Comparison of ENCODE assay signal across 1 cellular context in genomic region chr19:19372656-19373416, GRCh38.
TF ChIP-seq lines count a peak whose summit lies in the region.

No MANE protein-coding gene starts in this region.

TF ChIP-seq in HepG2, 621 proteins besides CTCF, POLR2A, EP300 and RAD21 (continued from another document and continues in another):
- 0 out of 2 replicates have a peak, but pooled peaks have one; percentile 53 for TF ChIP-seq ERF (CRISPR knock-in tag; IDR thresholded peaks at IDR 0.05)
- TF ChIP-seq, protein P1, sequence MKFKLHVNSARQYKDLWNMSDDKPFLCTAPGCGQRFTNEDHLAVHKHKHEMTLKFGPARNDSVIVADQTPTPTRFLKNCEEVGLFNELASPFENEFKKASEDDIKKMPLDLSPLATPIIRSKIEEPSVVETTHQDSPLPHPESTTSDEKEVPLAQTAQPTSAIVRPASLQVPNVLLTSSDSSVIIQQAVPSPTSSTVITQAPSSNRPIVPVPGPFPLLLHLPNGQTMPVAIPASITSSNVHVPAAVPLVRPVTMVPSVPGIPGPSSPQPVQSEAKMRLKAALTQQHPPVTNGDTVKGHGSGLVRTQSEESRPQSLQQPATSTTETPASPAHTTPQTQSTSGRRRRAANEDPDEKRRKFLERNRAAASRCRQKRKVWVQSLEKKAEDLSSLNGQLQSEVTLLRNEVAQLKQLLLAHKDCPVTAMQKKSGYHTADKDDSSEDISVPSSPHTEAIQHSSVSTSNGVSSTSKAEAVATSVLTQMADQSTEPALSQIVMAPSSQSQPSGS (CRISPR knock-in tag; IDR thresholded peaks at IDR 0.05), result peak; percentile 14; the same call in 1 of the 2 replicates
- TF ChIP-seq MLLT10 (CRISPR knock-in tag; IDR thresholded peaks at IDR 0.05), result no peak
- no peak for TF ChIP-seq HMG20B (CRISPR knock-in tag; conservative IDR thresholded peaks at IDR 0.05)
- peak; percentile 48; the same call in 1 of the 2 replicates for TF ChIP-seq TAF1 (CRISPR knock-in tag; IDR thresholded peaks at IDR 0.05)
- TF ChIP-seq CCDC6 (CRISPR knock-in tag; IDR thresholded peaks at IDR 0.05), result no peak
- TF ChIP-seq KLF12 (CRISPR knock-in tag; IDR thresholded peaks at IDR 0.05; ENCODE audit: borderline replicate concordance), result no peak
- no peak for TF ChIP-seq ZNF782 (CRISPR knock-in tag; IDR thresholded peaks at IDR 0.05; ENCODE audit: borderline replicate concordance)
- TF ChIP-seq ZNF747 (CRISPR knock-in tag; IDR thresholded peaks at IDR 0.05; ENCODE audit: borderline replicate concordance), result 0 out of 2 replicates have a peak, but pooled peaks have one; percentile 32
- TF ChIP-seq ARID3A (IDR thresholded peaks at IDR 0.05; ENCODE audit: low read depth, low read length), result 0 out of 2 replicates have a peak, but pooled peaks have one; percentile 50
- TF ChIP-seq ZNF292 (CRISPR knock-in tag; IDR thresholded peaks at IDR 0.05; ENCODE audit: borderline replicate concordance, low read depth), result no peak
- TF ChIP-seq, protein P2, sequence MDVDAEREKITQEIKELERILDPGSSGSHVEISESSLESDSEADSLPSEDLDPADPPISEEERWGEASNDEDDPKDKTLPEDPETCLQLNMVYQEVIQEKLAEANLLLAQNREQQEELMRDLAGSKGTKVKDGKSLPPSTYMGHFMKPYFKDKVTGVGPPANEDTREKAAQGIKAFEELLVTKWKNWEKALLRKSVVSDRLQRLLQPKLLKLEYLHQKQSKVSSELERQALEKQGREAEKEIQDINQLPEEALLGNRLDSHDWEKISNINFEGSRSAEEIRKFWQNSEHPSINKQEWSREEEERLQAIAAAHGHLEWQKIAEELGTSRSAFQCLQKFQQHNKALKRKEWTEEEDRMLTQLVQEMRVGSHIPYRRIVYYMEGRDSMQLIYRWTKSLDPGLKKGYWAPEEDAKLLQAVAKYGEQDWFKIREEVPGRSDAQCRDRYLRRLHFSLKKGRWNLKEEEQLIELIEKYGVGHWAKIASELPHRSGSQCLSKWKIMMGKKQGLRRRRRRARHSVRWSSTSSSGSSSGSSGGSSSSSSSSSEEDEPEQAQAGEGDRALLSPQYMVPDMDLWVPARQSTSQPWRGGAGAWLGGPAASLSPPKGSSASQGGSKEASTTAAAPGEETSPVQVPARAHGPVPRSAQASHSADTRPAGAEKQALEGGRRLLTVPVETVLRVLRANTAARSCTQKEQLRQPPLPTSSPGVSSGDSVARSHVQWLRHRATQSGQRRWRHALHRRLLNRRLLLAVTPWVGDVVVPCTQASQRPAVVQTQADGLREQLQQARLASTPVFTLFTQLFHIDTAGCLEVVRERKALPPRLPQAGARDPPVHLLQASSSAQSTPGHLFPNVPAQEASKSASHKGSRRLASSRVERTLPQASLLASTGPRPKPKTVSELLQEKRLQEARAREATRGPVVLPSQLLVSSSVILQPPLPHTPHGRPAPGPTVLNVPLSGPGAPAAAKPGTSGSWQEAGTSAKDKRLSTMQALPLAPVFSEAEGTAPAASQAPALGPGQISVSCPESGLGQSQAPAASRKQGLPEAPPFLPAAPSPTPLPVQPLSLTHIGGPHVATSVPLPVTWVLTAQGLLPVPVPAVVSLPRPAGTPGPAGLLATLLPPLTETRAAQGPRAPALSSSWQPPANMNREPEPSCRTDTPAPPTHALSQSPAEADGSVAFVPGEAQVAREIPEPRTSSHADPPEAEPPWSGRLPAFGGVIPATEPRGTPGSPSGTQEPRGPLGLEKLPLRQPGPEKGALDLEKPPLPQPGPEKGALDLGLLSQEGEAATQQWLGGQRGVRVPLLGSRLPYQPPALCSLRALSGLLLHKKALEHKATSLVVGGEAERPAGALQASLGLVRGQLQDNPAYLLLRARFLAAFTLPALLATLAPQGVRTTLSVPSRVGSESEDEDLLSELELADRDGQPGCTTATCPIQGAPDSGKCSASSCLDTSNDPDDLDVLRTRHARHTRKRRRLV (CRISPR knock-in tag; IDR thresholded peaks at IDR 0.05), result 0 out of 2 replicates have a peak, but pooled peaks have one; percentile 55
- TF ChIP-seq ETV5 (CRISPR knock-in tag; IDR thresholded peaks at IDR 0.05; ENCODE audit: borderline replicate concordance), result peak; percentile 91
- TF ChIP-seq, protein P3, sequence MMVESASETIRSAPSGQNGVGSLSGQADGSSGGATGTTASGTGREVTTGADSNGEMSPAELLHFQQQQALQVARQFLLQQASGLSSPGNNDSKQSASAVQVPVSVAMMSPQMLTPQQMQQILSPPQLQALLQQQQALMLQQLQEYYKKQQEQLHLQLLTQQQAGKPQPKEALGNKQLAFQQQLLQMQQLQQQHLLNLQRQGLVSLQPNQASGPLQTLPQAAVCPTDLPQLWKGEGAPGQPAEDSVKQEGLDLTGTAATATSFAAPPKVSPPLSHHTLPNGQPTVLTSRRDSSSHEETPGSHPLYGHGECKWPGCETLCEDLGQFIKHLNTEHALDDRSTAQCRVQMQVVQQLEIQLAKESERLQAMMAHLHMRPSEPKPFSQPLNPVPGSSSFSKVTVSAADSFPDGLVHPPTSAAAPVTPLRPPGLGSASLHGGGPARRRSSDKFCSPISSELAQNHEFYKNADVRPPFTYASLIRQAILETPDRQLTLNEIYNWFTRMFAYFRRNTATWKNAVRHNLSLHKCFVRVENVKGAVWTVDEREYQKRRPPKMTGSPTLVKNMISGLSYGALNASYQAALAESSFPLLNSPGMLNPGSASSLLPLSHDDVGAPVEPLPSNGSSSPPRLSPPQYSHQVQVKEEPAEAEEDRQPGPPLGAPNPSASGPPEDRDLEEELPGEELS (CRISPR knock-in tag; IDR thresholded peaks at IDR 0.05), result 0 out of 2 replicates have a peak, but pooled peaks have one; percentile 34
- TF ChIP-seq MYC (CRISPR knock-in tag; IDR thresholded peaks at IDR 0.05; ENCODE audit: borderline replicate concordance), result no peak
- no peak for TF ChIP-seq ZNF225 (CRISPR knock-in tag; IDR thresholded peaks at IDR 0.05)
- no peak for TF ChIP-seq ZNF816 (CRISPR knock-in tag; IDR thresholded peaks at IDR 0.05; ENCODE audit: borderline replicate concordance)
- peak; percentile 47 for TF ChIP-seq ASH2L (IDR thresholded peaks at IDR 0.05; ENCODE audit: insufficient read length, low read depth, low read length)
- TF ChIP-seq, protein P4, sequence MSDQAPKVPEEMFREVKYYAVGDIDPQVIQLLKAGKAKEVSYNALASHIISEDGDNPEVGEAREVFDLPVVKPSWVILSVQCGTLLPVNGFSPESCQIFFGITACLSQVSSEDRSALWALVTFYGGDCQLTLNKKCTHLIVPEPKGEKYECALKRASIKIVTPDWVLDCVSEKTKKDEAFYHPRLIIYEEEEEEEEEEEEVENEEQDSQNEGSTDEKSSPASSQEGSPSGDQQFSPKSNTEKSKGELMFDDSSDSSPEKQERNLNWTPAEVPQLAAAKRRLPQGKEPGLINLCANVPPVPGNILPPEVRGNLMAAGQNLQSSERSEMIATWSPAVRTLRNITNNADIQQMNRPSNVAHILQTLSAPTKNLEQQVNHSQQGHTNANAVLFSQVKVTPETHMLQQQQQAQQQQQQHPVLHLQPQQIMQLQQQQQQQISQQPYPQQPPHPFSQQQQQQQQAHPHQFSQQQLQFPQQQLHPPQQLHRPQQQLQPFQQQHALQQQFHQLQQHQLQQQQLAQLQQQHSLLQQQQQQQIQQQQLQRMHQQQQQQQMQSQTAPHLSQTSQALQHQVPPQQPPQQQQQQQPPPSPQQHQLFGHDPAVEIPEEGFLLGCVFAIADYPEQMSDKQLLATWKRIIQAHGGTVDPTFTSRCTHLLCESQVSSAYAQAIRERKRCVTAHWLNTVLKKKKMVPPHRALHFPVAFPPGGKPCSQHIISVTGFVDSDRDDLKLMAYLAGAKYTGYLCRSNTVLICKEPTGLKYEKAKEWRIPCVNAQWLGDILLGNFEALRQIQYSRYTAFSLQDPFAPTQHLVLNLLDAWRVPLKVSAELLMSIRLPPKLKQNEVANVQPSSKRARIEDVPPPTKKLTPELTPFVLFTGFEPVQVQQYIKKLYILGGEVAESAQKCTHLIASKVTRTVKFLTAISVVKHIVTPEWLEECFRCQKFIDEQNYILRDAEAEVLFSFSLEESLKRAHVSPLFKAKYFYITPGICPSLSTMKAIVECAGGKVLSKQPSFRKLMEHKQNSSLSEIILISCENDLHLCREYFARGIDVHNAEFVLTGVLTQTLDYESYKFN (CRISPR knock-in tag; conservative IDR thresholded peaks at IDR 0.05), result peak; percentile 84
- no peak for TF ChIP-seq ZNF784 (CRISPR knock-in tag; IDR thresholded peaks at IDR 0.05; ENCODE audit: borderline replicate concordance)
- no peak for TF ChIP-seq ZNF496 (CRISPR knock-in tag; IDR thresholded peaks at IDR 0.05; ENCODE audit: insufficient replicate concordance)
- no peak for TF ChIP-seq RXRA (CRISPR knock-in tag; IDR thresholded peaks at IDR 0.05)
- TF ChIP-seq KAT8 (CRISPR knock-in tag; IDR thresholded peaks at IDR 0.05), result peak; percentile 86
- TF ChIP-seq SIX4 (CRISPR knock-in tag; IDR thresholded peaks at IDR 0.05), result no peak
- TF ChIP-seq MTF2 (CRISPR knock-in tag; IDR thresholded peaks at IDR 0.05; ENCODE audit: borderline replicate concordance), result no peak
- TF ChIP-seq, protein P5, sequence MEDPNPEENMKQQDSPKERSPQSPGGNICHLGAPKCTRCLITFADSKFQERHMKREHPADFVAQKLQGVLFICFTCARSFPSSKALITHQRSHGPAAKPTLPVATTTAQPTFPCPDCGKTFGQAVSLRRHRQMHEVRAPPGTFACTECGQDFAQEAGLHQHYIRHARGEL (CRISPR knock-in tag; IDR thresholded peaks at IDR 0.05), result no peak
- no peak for TF ChIP-seq EED (CRISPR knock-in tag; IDR thresholded peaks at IDR 0.05)
- TF ChIP-seq BCL3 (CRISPR knock-in tag; IDR thresholded peaks at IDR 0.05), result no peak
- TF ChIP-seq ZNF124 (CRISPR knock-in tag; IDR thresholded peaks at IDR 0.05), result no peak
- no peak for TF ChIP-seq NCOA2 (CRISPR knock-in tag; IDR thresholded peaks at IDR 0.05)
- peak; percentile 61 for TF ChIP-seq ZNF18 (CRISPR knock-in tag; IDR thresholded peaks at IDR 0.05; ENCODE audit: insufficient replicate concordance)
- TF ChIP-seq, protein P6, sequence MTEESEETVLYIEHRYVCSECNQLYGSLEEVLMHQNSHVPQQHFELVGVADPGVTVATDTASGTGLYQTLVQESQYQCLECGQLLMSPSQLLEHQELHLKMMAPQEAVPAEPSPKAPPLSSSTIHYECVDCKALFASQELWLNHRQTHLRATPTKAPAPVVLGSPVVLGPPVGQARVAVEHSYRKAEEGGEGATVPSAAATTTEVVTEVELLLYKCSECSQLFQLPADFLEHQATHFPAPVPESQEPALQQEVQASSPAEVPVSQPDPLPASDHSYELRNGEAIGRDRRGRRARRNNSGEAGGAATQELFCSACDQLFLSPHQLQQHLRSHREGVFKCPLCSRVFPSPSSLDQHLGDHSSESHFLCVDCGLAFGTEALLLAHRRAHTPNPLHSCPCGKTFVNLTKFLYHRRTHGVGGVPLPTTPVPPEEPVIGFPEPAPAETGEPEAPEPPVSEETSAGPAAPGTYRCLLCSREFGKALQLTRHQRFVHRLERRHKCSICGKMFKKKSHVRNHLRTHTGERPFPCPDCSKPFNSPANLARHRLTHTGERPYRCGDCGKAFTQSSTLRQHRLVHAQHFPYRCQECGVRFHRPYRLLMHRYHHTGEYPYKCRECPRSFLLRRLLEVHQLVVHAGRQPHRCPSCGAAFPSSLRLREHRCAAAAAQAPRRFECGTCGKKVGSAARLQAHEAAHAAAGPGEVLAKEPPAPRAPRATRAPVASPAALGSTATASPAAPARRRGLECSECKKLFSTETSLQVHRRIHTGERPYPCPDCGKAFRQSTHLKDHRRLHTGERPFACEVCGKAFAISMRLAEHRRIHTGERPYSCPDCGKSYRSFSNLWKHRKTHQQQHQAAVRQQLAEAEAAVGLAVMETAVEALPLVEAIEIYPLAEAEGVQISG (CRISPR knock-in tag; IDR thresholded peaks at IDR 0.05), result peak; percentile 43; the same call in 1 of the 2 replicates
- TF ChIP-seq KDM3A (CRISPR knock-in tag; IDR thresholded peaks at IDR 0.05; ENCODE audit: low read depth), result no peak
- no peak for TF ChIP-seq POLR2AphosphoS2 (IDR thresholded peaks at IDR 0.05; ENCODE audit: low read depth, low read length)
